Comparison of ENCODE assay signal across 20 cellular contexts in the genomic region with DNA sequence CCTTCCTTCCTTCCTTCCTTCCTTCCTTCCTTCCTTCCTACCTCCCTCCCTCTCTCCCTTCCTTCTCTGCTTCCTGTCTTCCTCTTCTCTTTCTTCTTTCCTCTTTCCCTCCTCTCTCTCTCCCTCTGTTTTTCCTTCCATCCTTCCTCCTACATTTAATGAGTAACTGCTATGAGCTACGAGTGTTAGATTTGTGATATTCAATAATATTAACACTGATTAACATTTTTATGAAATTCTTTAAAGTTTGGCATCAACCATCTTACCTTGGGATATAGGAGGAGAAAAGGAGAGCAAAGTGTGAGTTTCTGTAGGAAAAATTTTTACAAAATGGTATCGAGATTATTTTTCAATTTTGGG.
DNase-seq lines count a peak whose midpoint lies in the region; ATAC-seq and TF ChIP-seq lines count a peak whose summit lies in the region.
"Had no signal": no experiment of that assay in that cellular context is flagged by ENCODE, and none has a peak within 500 bp of the region (broad histone marks: within the 10 kb centered on the region; RNA-seq: fewer than 3 reads in every experiment).

No MANE protein-coding gene starts in this region.

- peaks cover 50 to 64% (median 57%) of the 10 kb centered on the region in 10 experiments for H3K4me1 ChIP-seq in BLaER1 treated with 17β-estradiol and CSF1 and Interleukin-3, amounts not matched to agents 10 nM and 100 nM
- H3K4me1 ChIP-seq in smooth muscle cell (ENCODE audit: low read depth) (peaks cover 25% of the 10 kb centered on the region), HAP-1 (no peaks in the 10 kb centered on the region)
- H3K4me1 ChIP-seq: BE2C had no signal

- H3K27me3 Mint-ChIP-seq in dendritic cell treated with granulocyte-macrophage colony-stimulating factor and Interleukin-4, amounts not matched to agents 40 ng/mL and 50 ng/mL, for 4 days = peaks cover 2% of the 10 kb centered on the region
- H3K27me3 Mint-ChIP-seq in mesothelial cell of epicardium (ENCODE audit: low read depth) = no peaks in the 10 kb centered on the region

- H3K9me3 ChIP-seq in BLaER1 treated with 17β-estradiol and CSF1 and Interleukin-3, amounts not matched to agents 10 nM and 100 nM (replicated peaks in 1 of 11) = peaks cover 0 to 11% (median 4%) of the 10 kb centered on the region in 11 experiments; a peak in 7 of 22 replicates
- H3K9me3 ChIP-seq in smooth muscle cell (replicated peaks; ENCODE audit: low read depth) (no peaks in the 10 kb centered on the region), HAP-1 (no peaks in the 10 kb centered on the region)
- H3K9me3 ChIP-seq: BE2C had no signal

- intact Hi-C loops in dendritic cell treated with granulocyte-macrophage colony-stimulating factor and Interleukin-4, amounts not matched to agents 40 ng/mL and 50 ng/mL, for 4 days (cut with micrococcal nuclease) = no loop called here

- peaks cover 8% of the 10 kb centered on the region for H3K9me3 Mint-ChIP-seq in dendritic cell treated with granulocyte-macrophage colony-stimulating factor and Interleukin-4, amounts not matched to agents 40 ng/mL and 50 ng/mL, for 4 days
- peaks cover 4% of the 10 kb centered on the region for H3K9me3 Mint-ChIP-seq in mesothelial cell of epicardium
- H3K9me3 Mint-ChIP-seq: HFFc6, IgD-negative memory B cell had no signal

- peaks cover 0 to under 1% (median 0%) of the 10 kb centered on the region in 11 experiments; a peak in 1 of 22 replicates for H3K27me3 ChIP-seq in BLaER1 treated with 17β-estradiol and CSF1 and Interleukin-3, amounts not matched to agents 10 nM and 100 nM
- H3K27me3 ChIP-seq in smooth muscle cell (ENCODE audit: low read depth) (no peaks in the 10 kb centered on the region), HAP-1 (ENCODE audit: low read depth) (no peaks in the 10 kb centered on the region)
- H3K27me3 ChIP-seq: BE2C had no signal

- peak overlapping the region in 10 of 11 experiments; percentile 43 to 97 (median 79); a peak in 19 of 22 replicates for H3K4me2 ChIP-seq in BLaER1 treated with 17β-estradiol and CSF1 and Interleukin-3, amounts not matched to agents 10 nM and 100 nM
- H3K4me2 ChIP-seq in smooth muscle cell = peak overlapping the region; percentile 47

- no peaks in the 10 kb centered on the region for H4K20me1 ChIP-seq in BLaER1 treated with 17β-estradiol and CSF1 and Interleukin-3, amounts not matched to agents 10 nM and 100 nM
- no peaks in the 10 kb centered on the region for H4K20me1 ChIP-seq in smooth muscle cell (ENCODE audit: low read depth)

- in situ Hi-C loops in HAP-1 (cut with MboI; ENCODE audit: low sequenced_read_pairs) = no loop called here

- no peaks in the 10 kb centered on the region for H3K79me2 ChIP-seq in smooth muscle cell (ENCODE audit: low read depth)

- TF ChIP-seq CTCF in mesothelial cell of epicardium (IDR thresholded peaks at IDR 0.05; ENCODE audit: unreplicated experiment) (no peak), smooth muscle cell (IDR thresholded peaks at IDR 0.05; ENCODE audit: borderline replicate concordance, insufficient read depth, poor library complexity, severe bottlenecking) (no peak)

- peaks cover 33% of the 10 kb centered on the region for H3F3A ChIP-seq in smooth muscle cell (ENCODE audit: low read depth)

- H3K4me3 ChIP-seq in BLaER1 treated with 17β-estradiol and CSF1 and Interleukin-3, amounts not matched to agents 10 nM and 100 nM = no peak overlapping the region
- no peak overlapping the region for H3K4me3 ChIP-seq in smooth muscle cell
- no peak overlapping the region for H3K4me3 ChIP-seq in HAP-1
- H3K4me3 ChIP-seq: GM23248 had no signal

- H3K36me3 ChIP-seq in BLaER1 treated with 17β-estradiol and CSF1 and Interleukin-3, amounts not matched to agents 10 nM and 100 nM = no peaks in the 10 kb centered on the region
- H3K36me3 ChIP-seq in smooth muscle cell (ENCODE audit: low read depth) = no peaks in the 10 kb centered on the region
- H3K36me3 ChIP-seq in HAP-1 (replicated peaks) = no peaks in the 10 kb centered on the region
- H3K36me3 ChIP-seq: BE2C had no signal

- H3K4me3 Mint-ChIP-seq in dendritic cell treated with granulocyte-macrophage colony-stimulating factor and Interleukin-4, amounts not matched to agents 40 ng/mL and 50 ng/mL, for 4 days = no peak overlapping the region
- H3K4me3 Mint-ChIP-seq in mesothelial cell of epicardium = no peak overlapping the region
- H3K4me3 Mint-ChIP-seq: CD14-positive monocyte; CD4-positive, alpha-beta memory T cell; HFFc6; IgD-negative memory B cell had no signal

- H3K27ac ChIP-seq in BLaER1 treated with 17β-estradiol and CSF1 and Interleukin-3, amounts not matched to agents 10 nM and 100 nM = peak overlapping the region in 2 of 11 experiments; percentile 58 to 91; a peak in 2 of 22 replicates
- peak overlapping the region; percentile 46 for H3K27ac ChIP-seq in smooth muscle cell (ENCODE audit: low read depth)
- H3K27ac ChIP-seq: GM23248 had no signal

- H3K4me1 Mint-ChIP-seq in dendritic cell treated with granulocyte-macrophage colony-stimulating factor and Interleukin-4, amounts not matched to agents 40 ng/mL and 50 ng/mL, for 4 days (ENCODE audit: low read depth) = peaks cover 53% of the 10 kb centered on the region
- H3K4me1 Mint-ChIP-seq in mesothelial cell of epicardium = peaks cover 66% of the 10 kb centered on the region
- H3K4me1 Mint-ChIP-seq: CD4-positive, alpha-beta memory T cell; IgD-negative memory B cell had no signal

- H2AFZ ChIP-seq in smooth muscle cell (ENCODE audit: low read depth) = no peak overlapping the region
- H2AFZ ChIP-seq: GM23248 had no signal

- no peaks in the 10 kb centered on the region for H3K36me3 Mint-ChIP-seq in dendritic cell treated with granulocyte-macrophage colony-stimulating factor and Interleukin-4, amounts not matched to agents 40 ng/mL and 50 ng/mL, for 4 days (ENCODE audit: low read depth)
- H3K36me3 Mint-ChIP-seq in mesothelial cell of epicardium = no peaks in the 10 kb centered on the region
- H3K36me3 Mint-ChIP-seq: CD14-positive monocyte; CD4-positive, alpha-beta memory T cell; IgD-negative memory B cell had no signal

- no peak overlapping the region for H3K9ac ChIP-seq in BLaER1 treated with 17β-estradiol and CSF1 and Interleukin-3, amounts not matched to agents 10 nM and 100 nM
- no peak overlapping the region for H3K9ac ChIP-seq in smooth muscle cell (ENCODE audit: low read depth)
- H3K9ac ChIP-seq: GM23248 had no signal

- DNase-seq in mesothelial cell of epicardium (ENCODE audit: low spot score in 2 of 2, unreplicated experiment in 2 of 2) (no peak), smooth muscle cell (lab: John Stamatoyannopoulos, UW; ENCODE audit: unreplicated experiment) (no peak), HAP-1 (ENCODE audit: low spot score in 2 of 2) (no peak), dermis blood vessel endothelial cell (no peak)
- DNase-seq: ACHN; BE2C; CD4-positive, alpha-beta memory T cell; DMS153; DMS79; GDM1; GM23248; HCEC 1CT; KBM-7 had no signal

- no peak for ATAC-seq in HG03196 (IDR thresholded peaks at IDR 0.05; ENCODE audit: unreplicated experiment)
- ATAC-seq: HepG2 had no signal

- 88% methylated on average over 2 of the region's 2 CpGs for WGBS in smooth muscle cell (ENCODE audit: low lambda C conversion rate)

- peak overlapping the region; percentile 20 for H3K27ac Mint-ChIP-seq in dendritic cell treated with granulocyte-macrophage colony-stimulating factor and Interleukin-4, amounts not matched to agents 40 ng/mL and 50 ng/mL, for 4 days
- H3K27ac Mint-ChIP-seq in mesothelial cell of epicardium = peak overlapping the region; percentile 45
- H3K27ac Mint-ChIP-seq: CD4-positive, alpha-beta memory T cell; HFFc6; IgD-negative memory B cell had no signal
